In genomic region chr5:138193859-138194258, GRCh38 we compare ENCODE assay signal across 4 cellular contexts. TPM values are rescaled to one million over a fixed set of nuclear protein-coding genes. Genes with fewer than 3 reads are reported as not detected.
"Had no signal": no experiment of that assay in that cellular context is flagged by ENCODE, and none has a peak within 500 bp of the region (broad histone marks: within the 10 kb centered on the region; RNA-seq: fewer than 3 reads in every experiment).

No MANE protein-coding gene starts in this region.

RNA-seq across cellular contexts. Expression of gene KIF20A, which starts 14.9 kb away (rescaled TPM):
- total RNA-seq: mesenteric fat pad had no signal
- polyA plus RNA-seq: naive thymus-derived CD4-positive, alpha-beta T cell had no signal

RNA-seq across cellular contexts. Expression of gene NME5, which starts 54.6 kb away (rescaled TPM):
- total RNA-seq: colonic mucosa; naive thymus-derived CD4-positive, alpha-beta T cell had no signal
- polyA plus RNA-seq: immature natural killer cell; naive thymus-derived CD4-positive, alpha-beta T cell had no signal
